In genomic region chr16:22333457-22333994, GRCh38 we compare ENCODE assay signal across 1 cellular context.
TF ChIP-seq lines count a peak whose summit lies in the region.

No MANE protein-coding gene starts in this region.

TF ChIP-seq in IMR-90, 13 proteins besides CTCF, POLR2A, EP300 and RAD21 (continued from another document):
- TF ChIP-seq, protein P1, sequence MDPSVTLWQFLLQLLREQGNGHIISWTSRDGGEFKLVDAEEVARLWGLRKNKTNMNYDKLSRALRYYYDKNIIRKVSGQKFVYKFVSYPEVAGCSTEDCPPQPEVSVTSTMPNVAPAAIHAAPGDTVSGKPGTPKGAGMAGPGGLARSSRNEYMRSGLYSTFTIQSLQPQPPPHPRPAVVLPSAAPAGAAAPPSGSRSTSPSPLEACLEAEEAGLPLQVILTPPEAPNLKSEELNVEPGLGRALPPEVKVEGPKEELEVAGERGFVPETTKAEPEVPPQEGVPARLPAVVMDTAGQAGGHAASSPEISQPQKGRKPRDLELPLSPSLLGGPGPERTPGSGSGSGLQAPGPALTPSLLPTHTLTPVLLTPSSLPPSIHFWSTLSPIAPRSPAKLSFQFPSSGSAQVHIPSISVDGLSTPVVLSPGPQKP (IDR thresholded peaks at IDR 0.05; ENCODE audit: borderline replicate concordance, low read depth, low read length): no peak
- TF ChIP-seq, protein P2, sequence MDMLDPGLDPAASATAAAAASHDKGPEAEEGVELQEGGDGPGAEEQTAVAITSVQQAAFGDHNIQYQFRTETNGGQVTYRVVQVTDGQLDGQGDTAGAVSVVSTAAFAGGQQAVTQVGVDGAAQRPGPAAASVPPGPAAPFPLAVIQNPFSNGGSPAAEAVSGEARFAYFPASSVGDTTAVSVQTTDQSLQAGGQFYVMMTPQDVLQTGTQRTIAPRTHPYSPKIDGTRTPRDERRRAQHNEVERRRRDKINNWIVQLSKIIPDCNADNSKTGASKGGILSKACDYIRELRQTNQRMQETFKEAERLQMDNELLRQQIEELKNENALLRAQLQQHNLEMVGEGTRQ (IDR thresholded peaks at IDR 0.05; ENCODE audit: low read depth, low read length): no peak
- TF ChIP-seq MXI1 (IDR thresholded peaks at IDR 0.05; ENCODE audit: borderline replicate concordance, low read depth, low read length): no peak
- TF ChIP-seq MAZ (IDR thresholded peaks at IDR 0.05; ENCODE audit: borderline replicate concordance, low read depth, low read length): no peak
- TF ChIP-seq NFE2L2 (IDR thresholded peaks at IDR 0.05; ENCODE audit: low read depth, low read length): no peak
- no peak for TF ChIP-seq MAFK (IDR thresholded peaks at IDR 0.05; ENCODE audit: low read depth, low read length)
